ENCODE assay signal across 19 cellular contexts in genomic region chr17:38691154-38691553, GRCh38. TPM values are rescaled to one million over a fixed set of nuclear protein-coding genes. Genes with fewer than 3 reads are reported as not detected.
A peak's percentile ranks its signal among the peaks of the same experiment; 100 is the strongest.
DNase-seq lines count a peak whose midpoint lies in the region; ATAC-seq, FAIRE-seq and TF ChIP-seq lines count a peak whose summit lies in the region.
"Had no signal": no experiment of that assay in that cellular context is flagged by ENCODE, and none has a peak within 500 bp of the region (broad histone marks: within the 10 kb centered on the region; RNA-seq: fewer than 3 reads in every experiment).

No MANE protein-coding gene starts in this region.

- in situ Hi-C loops in HepG2 (cut with HindIII; ENCODE audit: extremely low pct_ligation_motif_present, low pct_unique_long_range_greater_than_20kb): no loop called here

- DNase-seq in HepG2 (ENCODE audit: low spot score) (peak; percentile 61), right lobe of liver (no peak), WTC11 (ENCODE audit: low spot score) (no peak), endodermal cell (peak; percentile 43), urothelium cell line (ENCODE audit: low spot score) (no peak), heart right ventricle (no peak), HK-2 (ENCODE audit: unreplicated experiment) (no peak)
- no peak for DNase-seq in stimulated activated effector memory CD8-positive, alpha-beta T cell treated with anti-CD3 and anti-CD28 coated beads, Interleukin-12 subunit alpha, Interleukin-12 subunit beta, amount 100 ng/mL, for 72 hours (ENCODE audit: low spot score in 2 of 2)
- DNase-seq: 8988T; AML-193; C1 segment of cervical spinal cord; CD4-positive, alpha-beta memory T cell; COR-L47; DND-41; GDM1; IMR-90 had no signal

- ATAC-seq in HepG2 (peak; percentile 58), right lobe of liver (no peak), WTC11 (no peak), heart right ventricle (no peak)
- no peak for ATAC-seq in stimulated activated effector memory CD8-positive, alpha-beta T cell treated with anti-CD3 and anti-CD28 coated beads, Interleukin-12 subunit alpha, Interleukin-12 subunit beta, amount 100 ng/mL, for 72 hours
- ATAC-seq: HCT116 had no signal

- H3K27ac Mint-ChIP-seq in WTC11 (no peak overlapping the region), endodermal cell (no peak overlapping the region)
- H3K27ac Mint-ChIP-seq in stimulated activated effector memory CD8-positive, alpha-beta T cell treated with anti-CD3 and anti-CD28 coated beads, Interleukin-12 subunit alpha, Interleukin-12 subunit beta, amount 100 ng/mL, for 72 hours: peak overlapping the region; percentile 43

- intact Hi-C loops in HepG2 (cut with micrococcal nuclease; ENCODE audit: unreplicated experiment) (loop anchor here (2.0 kb wide), 1 partner anchor 14 kb away; no protein-coding TSS in a partner anchor), right lobe of liver (cut with DNase I) (no loop called here), heart right ventricle (cut with DNase I) (loop anchor here in 2 of 10 donors (5.0 kb wide), 1 partner anchor 41 kb away; the partner anchor contains the start of gene CISD3 (in 2 of the 2))

- H3K4me1 Mint-ChIP-seq in WTC11 (peaks cover 8% of the 10 kb centered on the region), endodermal cell (peaks cover 10% of the 10 kb centered on the region)
- peaks cover 14% of the 10 kb centered on the region for H3K4me1 Mint-ChIP-seq in stimulated activated effector memory CD8-positive, alpha-beta T cell treated with anti-CD3 and anti-CD28 coated beads, Interleukin-12 subunit alpha, Interleukin-12 subunit beta, amount 100 ng/mL, for 72 hours

- H3K9ac ChIP-seq in HepG2 (ENCODE audit: insufficient read depth, low read depth, low read length) (no peak overlapping the region), endodermal cell (ENCODE audit: extremely low read depth, low read length, poor library complexity, severe bottlenecking) (no peak overlapping the region)

- POLR2A ChIA-PET in HepG2 (lab: Yijun Ruan, JAX): interaction anchor here (0.9 to 7.3 kb wide), 15 partner anchors 12 to 340 kb away, joined by 3 to 106 read pairs (median 4); partner anchors contain the start of genes EPOP, MLLT6, RPL23 and SOCS7
- POLR2A ChIA-PET in WTC11 (lab: Charles Lee): interaction anchor here (0.5 kb wide), 1 partner anchor 103 kb away, joined by 3 read pairs; no protein-coding TSS in a partner anchor

- no peaks in the 10 kb centered on the region for H4K20me1 ChIP-seq in HepG2 (ENCODE audit: insufficient read depth, low read length)

- no peaks in the 10 kb centered on the region for H3K79me2 ChIP-seq in HepG2 (ENCODE audit: insufficient read depth, low read length)

- H3K9me3 ChIP-seq in HepG2 (ENCODE audit: low read length) (no peaks in the 10 kb centered on the region), right lobe of liver (no peaks in the 10 kb centered on the region), endodermal cell (ENCODE audit: control insufficient read depth, low read length) (no peaks in the 10 kb centered on the region), heart right ventricle (no peaks in the 10 kb centered on the region)

- H3K4me2 ChIP-seq in HepG2 (ENCODE audit: low read depth, low read length): peak overlapping the region; percentile 67

- H3K36me3 Mint-ChIP-seq in WTC11 (no peaks in the 10 kb centered on the region), endodermal cell (ENCODE audit: low read depth) (no peaks in the 10 kb centered on the region)
- no peaks in the 10 kb centered on the region for H3K36me3 Mint-ChIP-seq in stimulated activated effector memory CD8-positive, alpha-beta T cell treated with anti-CD3 and anti-CD28 coated beads, Interleukin-12 subunit alpha, Interleukin-12 subunit beta, amount 100 ng/mL, for 72 hours
- H3K36me3 Mint-ChIP-seq: CD4-positive, alpha-beta memory T cell had no signal

- no peaks in the 10 kb centered on the region for H3K36me3 ChIP-seq in HepG2 (replicated peaks in 1 of 2; ENCODE audit: control insufficient read depth in 1 of 2, insufficient read depth in 2 of 2, low read length in 2 of 2)
- H3K36me3 ChIP-seq in right lobe of liver: no peaks in the 10 kb centered on the region
- no peaks in the 10 kb centered on the region for H3K36me3 ChIP-seq in endodermal cell (ENCODE audit: control insufficient read depth, insufficient read depth, low read length)
- no peaks in the 10 kb centered on the region for H3K36me3 ChIP-seq in heart right ventricle

- H3K4me3 ChIP-seq in HepG2 (replicated peaks in 1 of 3; ENCODE audit: insufficient read depth in 1 of 3, low read depth in 2 of 3, low read length in 3 of 3): peak overlapping the region in 1 of 3 experiments; percentile 35; a peak in 1 of 6 replicates
- H3K4me3 ChIP-seq in right lobe of liver: no peak overlapping the region
- no peak overlapping the region for H3K4me3 ChIP-seq in endodermal cell (ENCODE audit: low read length)
- no peak overlapping the region for H3K4me3 ChIP-seq in heart right ventricle

- no peak for TF ChIP-seq RAD21 in HepG2 (CRISPR knock-in tag; IDR thresholded peaks at IDR 0.05)

- H3K4me3 Mint-ChIP-seq in WTC11: no peak overlapping the region
- H3K4me3 Mint-ChIP-seq in endodermal cell: no peak overlapping the region
- no peak overlapping the region for H3K4me3 Mint-ChIP-seq in stimulated activated effector memory CD8-positive, alpha-beta T cell treated with anti-CD3 and anti-CD28 coated beads, Interleukin-12 subunit alpha, Interleukin-12 subunit beta, amount 100 ng/mL, for 72 hours
- H3K4me3 Mint-ChIP-seq: CD4-positive, alpha-beta memory T cell had no signal

- BruUV-seq in HepG2 (replicated peaks; lab: Mats Ljungman, UMichigan): no TSS peak

- TF ChIP-seq EP300 in HepG2 (IDR thresholded peaks at IDR 0.05; ENCODE audit: low read depth in 2 of 2, low read length in 2 of 2): peak in 1 of 2 experiments; percentile 62; a peak in 1 of 4 replicates
- TF ChIP-seq EP300 in HepG2 (CRISPR knock-in tag; IDR thresholded peaks at IDR 0.05; ENCODE audit: borderline replicate concordance): no peak

- no peak for TF ChIP-seq POLR2A in HepG2 (IDR thresholded peaks at IDR 0.05; ENCODE audit: insufficient read depth in 1 of 2, low read depth in 2 of 2, low read length in 2 of 2)
- TF ChIP-seq POLR2A in right lobe of liver (IDR thresholded peaks at IDR 0.05): no peak

- under 1% methylated on average over 4 of the region's 4 CpGs for WGBS in HepG2 (ENCODE audit: low lambda C conversion rate)
- WGBS in right lobe of liver (ENCODE audit: insufficient coverage, low coverage, low lambda C conversion rate, missing lambda C conversion rate): 76% methylated on average over 4 of the region's 4 CpGs
- WGBS in endodermal cell (ENCODE audit: insufficient coverage in 1 of 2, insufficient read length in 1 of 2), 2 experiments: 87 to 88% methylated on average over 4 of the region's 4 CpGs
- 79 to 85% methylated on average over 4 of the region's 4 CpGs for WGBS in heart right ventricle, 2 donors

- H3K27ac ChIP-seq in HepG2 (ENCODE audit: extremely low read length, insufficient read depth, low read length) (no peak overlapping the region), right lobe of liver (no peak overlapping the region), endodermal cell (ENCODE audit: low read depth, low read length) (no peak overlapping the region), heart right ventricle (no peak overlapping the region)

- no peak overlapping the region for H2AFZ ChIP-seq in HepG2 (ENCODE audit: low read length)

- peaks cover 52% of the 10 kb centered on the region for H3K4me1 ChIP-seq in HepG2 (ENCODE audit: insufficient read depth, low read length)
- H3K4me1 ChIP-seq in right lobe of liver: peaks cover 0 to 15% (median 6%) of the 10 kb centered on the region in 4 donors
- H3K4me1 ChIP-seq in endodermal cell (ENCODE audit: control insufficient read depth, insufficient read depth, low read length): no peaks in the 10 kb centered on the region
- H3K4me1 ChIP-seq in heart right ventricle: peaks cover 8 to 18% (median 17%) of the 10 kb centered on the region in 9 donors

- CTCF ChIA-PET in HepG2 (lab: Yijun Ruan, JAX; ENCODE audit: low intra/inter-chr PET ratio, low total read pairs): no interaction called here
- CTCF ChIA-PET in WTC11 (lab: Charles Lee): interaction anchor here (0.9 to 2.1 kb wide), 4 partner anchors 11 to 133 kb away, joined by 3 to 8 read pairs (median 4); no protein-coding TSS in a partner anchor

- H3K9me3 Mint-ChIP-seq in WTC11 (no peaks in the 10 kb centered on the region), endodermal cell (no peaks in the 10 kb centered on the region)
- no peaks in the 10 kb centered on the region for H3K9me3 Mint-ChIP-seq in stimulated activated effector memory CD8-positive, alpha-beta T cell treated with anti-CD3 and anti-CD28 coated beads, Interleukin-12 subunit alpha, Interleukin-12 subunit beta, amount 100 ng/mL, for 72 hours

- H3K27me3 ChIP-seq in HepG2 (ENCODE audit: control insufficient read depth in 1 of 2, insufficient read depth in 2 of 2, low read length in 2 of 2): peaks cover 0 to 3% of the 10 kb centered on the region in 2 experiments; a peak in 3 of 5 replicates
- H3K27me3 ChIP-seq in right lobe of liver: no peaks in the 10 kb centered on the region
- no peaks in the 10 kb centered on the region for H3K27me3 ChIP-seq in endodermal cell (ENCODE audit: control insufficient read depth, insufficient read depth, low read length, poor library complexity, severe bottlenecking)
- no peaks in the 10 kb centered on the region for H3K27me3 ChIP-seq in heart right ventricle

- TF ChIP-seq CTCF in HepG2 (CRISPR knock-in tag; IDR thresholded peaks at IDR 0.05): no peak
- no peak for TF ChIP-seq CTCF in right lobe of liver (IDR thresholded peaks at IDR 0.05)
- TF ChIP-seq CTCF in WTC11 (IDR thresholded peaks at IDR 0.05): no peak
- TF ChIP-seq CTCF in endodermal cell (conservative IDR thresholded peaks at IDR 0.05): no peak
- TF ChIP-seq CTCF in heart right ventricle (IDR thresholded peaks at IDR 0.05): no peak

- no peak for FAIRE-seq in HepG2 (lab: Jason Lieb, UNC)
- no peak for FAIRE-seq in urothelium cell line (lab: Jason Lieb, UNC)
- FAIRE-seq: D721Med, GM12892 had no signal

- H3K27me3 Mint-ChIP-seq in WTC11 (ENCODE audit: low read depth) (peaks cover 14% of the 10 kb centered on the region), endodermal cell (ENCODE audit: insufficient read depth) (peaks cover 11% of the 10 kb centered on the region)

RNA-seq across cellular contexts. Expression of gene MLLT6, which starts 13.9 kb away (rescaled TPM):
- total RNA-seq in HepG2 (2016; rRNA removed; fragmentation: Illumina TruSeq; extraction: Trizol) (27.6 and 50.7 TPM in 2 replicates), right lobe of liver (10 to 100 TPM; 10.1 to 30.9 (median 25.6) TPM), WTC11 (2021) (34.4 to 48.0 TPM (median 36.6 TPM) in 3 replicates), endodermal cell (100 to 1,000 TPM; 112 to 127 TPM), heart right ventricle (100 to 1,000 TPM in 1 of 10 donors, 10 to 100 TPM in 9; 56.3 to 100 (median 67.5) TPM)
- 41.1 and 41.6 TPM in 2 replicates for total RNA-seq in HepG2 (2016; cell fraction: cytosol; rRNA removed; fragmentation: Illumina TruSeq; extraction: Trizol; ENCODE audit: low read depth)
- total RNA-seq in HepG2 (2016; cell fraction: insoluble cytoplasmic fraction; rRNA removed; fragmentation: Illumina TruSeq; extraction: Trizol): 23.9 and 54.9 TPM in 2 replicates
- total RNA-seq in HepG2 (2016; cell fraction: membrane; rRNA removed; fragmentation: Illumina TruSeq; extraction: Trizol): 44.6 and 48.3 TPM in 2 replicates
- 51.1 and 58.3 TPM in 2 replicates for total RNA-seq in HepG2 (2016; cell fraction: nucleus; rRNA removed; fragmentation: Illumina TruSeq; extraction: Trizol)
- polyA plus RNA-seq in HepG2 (2011; rRNA removed) (69.5 TPM in 2 replicates), heart right ventricle (100 to 1,000 TPM in 1 of 2 donors, 10 to 100 TPM in 1; 17.3 to 104 TPM)
- 20.9 and 26.0 TPM in 2 replicates for polyA plus RNA-seq in HepG2 (2011; cell fraction: cytosol; rRNA removed)
- polyA plus RNA-seq in HepG2 (2011; cell fraction: nucleus; rRNA removed): 261 and 305 TPM in 2 replicates
- 56.0 and 70.4 TPM in 2 replicates for polyA plus RNA-seq in HepG2 (2012)
- 2.1 and 3.2 TPM in 2 replicates for polyA plus RNA-seq in HepG2 (2016; cell fraction: cytosol; fragmentation: Illumina TruSeq; extraction: Trizol; ENCODE audit: low read depth)
- polyA plus RNA-seq in HepG2 (2016; cell fraction: insoluble cytoplasmic fraction; fragmentation: Illumina TruSeq; extraction: Trizol; ENCODE audit: low read depth): 25.3 and 28.2 TPM in 2 replicates
- 10.7 and 10.9 TPM in 2 replicates for polyA plus RNA-seq in HepG2 (2016; cell fraction: membrane; fragmentation: Illumina TruSeq; extraction: Trizol; ENCODE audit: low read depth)
- 142 and 147 TPM in 2 replicates for polyA plus RNA-seq in HepG2 (2016; cell fraction: nucleus; fragmentation: Illumina TruSeq; extraction: Trizol; ENCODE audit: insufficient read depth, low read depth)
- 89.8 and 99.9 TPM in 2 replicates for polyA minus RNA-seq in HepG2 (2011; rRNA and poly(A)+ RNA removed; ENCODE audit: low replicate concordance)
- polyA minus RNA-seq in HepG2 (2011; cell fraction: cytosol; rRNA and poly(A)+ RNA removed): 29.2 and 32.2 TPM in 2 replicates
- 156 and 194 TPM in 2 replicates for polyA minus RNA-seq in HepG2 (2011; cell fraction: nucleus; rRNA and poly(A)+ RNA removed)
- polyA plus RNA-seq in endodermal cell (2013, experiment 1 of 2): 54.4 TPM
- polyA plus RNA-seq in endodermal cell (2013, experiment 2 of 2): 49.1 TPM

RNA-seq across cellular contexts. Expression of gene EPOP, which starts 16.4 kb away (rescaled TPM):
- total RNA-seq in HepG2 (2016; rRNA removed; fragmentation: Illumina TruSeq; extraction: Trizol) (29.0 and 37.8 TPM in 2 replicates), right lobe of liver (1 to 10 TPM; 1.1 to 6.0 (median 3.0) TPM), WTC11 (2021) (8.7 to 12.3 TPM (median 9.0 TPM) in 3 replicates), endodermal cell (1 to 10 TPM; 3.2 to 5.0 TPM), heart right ventricle (1 to 10 TPM in 2 of 10 donors, under 1 TPM in 8; 0.25 to 1.3 (median 0.64) TPM)
- 20.7 and 21.2 TPM in 2 replicates for total RNA-seq in HepG2 (2016; cell fraction: cytosol; rRNA removed; fragmentation: Illumina TruSeq; extraction: Trizol; ENCODE audit: low read depth)
- total RNA-seq in HepG2 (2016; cell fraction: insoluble cytoplasmic fraction; rRNA removed; fragmentation: Illumina TruSeq; extraction: Trizol): 22.9 and 36.8 TPM in 2 replicates
- total RNA-seq in HepG2 (2016; cell fraction: membrane; rRNA removed; fragmentation: Illumina TruSeq; extraction: Trizol): 65.8 and 69.1 TPM in 2 replicates
- total RNA-seq in HepG2 (2016; cell fraction: nucleus; rRNA removed; fragmentation: Illumina TruSeq; extraction: Trizol): 17.6 and 17.8 TPM in 2 replicates
- polyA plus RNA-seq in HepG2 (2011; rRNA removed) (13.9 and 14.7 TPM in 2 replicates), heart right ventricle (1 to 10 TPM in 1 of 2 donors, under 1 TPM in 1; 0.66 to 2.2 TPM)
- polyA plus RNA-seq in HepG2 (2011; cell fraction: cytosol; rRNA removed): 14.1 and 17.0 TPM in 2 replicates
- polyA plus RNA-seq in HepG2 (2011; cell fraction: nucleus; rRNA removed): 10.9 and 12.1 TPM in 2 replicates
- 17.9 and 19.9 TPM in 2 replicates for polyA plus RNA-seq in HepG2 (2012)
- 26.4 and 26.9 TPM in 2 replicates for polyA plus RNA-seq in HepG2 (2016; cell fraction: cytosol; fragmentation: Illumina TruSeq; extraction: Trizol; ENCODE audit: low read depth)
- polyA plus RNA-seq in HepG2 (2016; cell fraction: insoluble cytoplasmic fraction; fragmentation: Illumina TruSeq; extraction: Trizol; ENCODE audit: low read depth): 46.7 and 55.1 TPM in 2 replicates
- polyA plus RNA-seq in HepG2 (2016; cell fraction: membrane; fragmentation: Illumina TruSeq; extraction: Trizol; ENCODE audit: low read depth): 71.4 and 76.4 TPM in 2 replicates
- polyA plus RNA-seq in HepG2 (2016; cell fraction: nucleus; fragmentation: Illumina TruSeq; extraction: Trizol; ENCODE audit: insufficient read depth, low read depth): 43.8 and 45.7 TPM in 2 replicates
- 4.2 and 17.4 TPM in 2 replicates for polyA minus RNA-seq in HepG2 (2011; rRNA and poly(A)+ RNA removed; ENCODE audit: low replicate concordance)
- polyA minus RNA-seq in HepG2 (2011; cell fraction: cytosol; rRNA and poly(A)+ RNA removed): 14.9 and 17.2 TPM in 2 replicates
- 5.9 and 6.3 TPM in 2 replicates for polyA minus RNA-seq in HepG2 (2011; cell fraction: nucleus; rRNA and poly(A)+ RNA removed)
- polyA plus RNA-seq in endodermal cell (2013, experiment 1 of 2): 13.5 TPM
- 12.8 TPM for polyA plus RNA-seq in endodermal cell (2013, experiment 2 of 2)
- polyA plus RNA-seq: CD4-positive, alpha-beta memory T cell had no signal

RNA-seq across cellular contexts. Expression of gene CISD3, which starts 39.0 kb away (rescaled TPM):
- 34.1 and 42.6 TPM in 2 replicates for total RNA-seq in HepG2 (2016; rRNA removed; fragmentation: Illumina TruSeq; extraction: Trizol)
- 64.2 and 89.3 TPM in 2 replicates for total RNA-seq in HepG2 (2016; cell fraction: cytosol; rRNA removed; fragmentation: Illumina TruSeq; extraction: Trizol; ENCODE audit: low read depth)
- 38.9 and 39.2 TPM in 2 replicates for total RNA-seq in HepG2 (2016; cell fraction: insoluble cytoplasmic fraction; rRNA removed; fragmentation: Illumina TruSeq; extraction: Trizol)
- total RNA-seq in HepG2 (2016; cell fraction: membrane; rRNA removed; fragmentation: Illumina TruSeq; extraction: Trizol): 72.8 and 92.2 TPM in 2 replicates
- 12.0 and 15.5 TPM in 2 replicates for total RNA-seq in HepG2 (2016; cell fraction: nucleus; rRNA removed; fragmentation: Illumina TruSeq; extraction: Trizol)
- 30.0 and 34.9 TPM in 2 replicates for polyA plus RNA-seq in HepG2 (2011; rRNA removed)
- polyA plus RNA-seq in HepG2 (2011; cell fraction: cytosol; rRNA removed): 15.0 and 24.9 TPM in 2 replicates
- 10.7 and 11.5 TPM in 2 replicates for polyA plus RNA-seq in HepG2 (2011; cell fraction: nucleus; rRNA removed)
- 34.2 TPM in 2 replicates for polyA plus RNA-seq in HepG2 (2012)
- polyA plus RNA-seq in HepG2 (2016; cell fraction: cytosol; fragmentation: Illumina TruSeq; extraction: Trizol; ENCODE audit: low read depth): 183 and 249 TPM in 2 replicates
- polyA plus RNA-seq in HepG2 (2016; cell fraction: insoluble cytoplasmic fraction; fragmentation: Illumina TruSeq; extraction: Trizol; ENCODE audit: low read depth): 69.7 and 77.8 TPM in 2 replicates
- 135 and 168 TPM in 2 replicates for polyA plus RNA-seq in HepG2 (2016; cell fraction: membrane; fragmentation: Illumina TruSeq; extraction: Trizol; ENCODE audit: low read depth)
- polyA plus RNA-seq in HepG2 (2016; cell fraction: nucleus; fragmentation: Illumina TruSeq; extraction: Trizol; ENCODE audit: insufficient read depth, low read depth): 46.2 and 46.8 TPM in 2 replicates
- polyA minus RNA-seq in HepG2 (2011; rRNA and poly(A)+ RNA removed; ENCODE audit: low replicate concordance): 16.1 and 27.0 TPM in 2 replicates
- 7.2 and 7.7 TPM in 2 replicates for polyA minus RNA-seq in HepG2 (2011; cell fraction: cytosol; rRNA and poly(A)+ RNA removed)
- polyA minus RNA-seq in HepG2 (2011; cell fraction: nucleus; rRNA and poly(A)+ RNA removed): 7.1 and 8.1 TPM in 2 replicates
- total RNA-seq in right lobe of liver: 10 to 100 TPM; 34.2 to 88.1 (median 55.1) TPM
- 12.1 to 15.7 TPM (median 15.6 TPM) in 3 replicates for total RNA-seq in WTC11 (2021)
- 10 to 100 TPM in 1 of 2 donors, 1 to 10 TPM in 1; 8.9 to 11.2 TPM for total RNA-seq in endodermal cell
- polyA plus RNA-seq in endodermal cell (2013, experiment 1 of 2): 5.7 TPM
- 6.3 TPM for polyA plus RNA-seq in endodermal cell (2013, experiment 2 of 2)
- total RNA-seq in heart right ventricle: 10 to 100 TPM; 58.1 to 84.1 (median 69.4) TPM
- polyA plus RNA-seq in heart right ventricle: 10 to 100 TPM; 50.5 to 83.6 TPM

RNA-seq across cellular contexts. Expression of gene PCGF2, which starts 57.0 kb away (rescaled TPM):
- total RNA-seq in HepG2 (2016; rRNA removed; fragmentation: Illumina TruSeq; extraction: Trizol) (11.6 and 11.7 TPM in 2 replicates), right lobe of liver (1 to 10 TPM; 1.7 to 8.0 (median 3.9) TPM), WTC11 (2021) (102 to 111 TPM (median 104 TPM) in 3 replicates), endodermal cell (100 to 1,000 TPM; 101 to 106 TPM), heart right ventricle (10 to 100 TPM; 15.8 to 30.0 (median 22.8) TPM)
- 12.6 and 19.2 TPM in 2 replicates for total RNA-seq in HepG2 (2016; cell fraction: cytosol; rRNA removed; fragmentation: Illumina TruSeq; extraction: Trizol; ENCODE audit: low read depth)
- 8.9 and 11.5 TPM in 2 replicates for total RNA-seq in HepG2 (2016; cell fraction: insoluble cytoplasmic fraction; rRNA removed; fragmentation: Illumina TruSeq; extraction: Trizol)
- total RNA-seq in HepG2 (2016; cell fraction: membrane; rRNA removed; fragmentation: Illumina TruSeq; extraction: Trizol): 33.3 and 35.3 TPM in 2 replicates
- 13.3 and 14.9 TPM in 2 replicates for total RNA-seq in HepG2 (2016; cell fraction: nucleus; rRNA removed; fragmentation: Illumina TruSeq; extraction: Trizol)
- polyA plus RNA-seq in HepG2 (2011; rRNA removed) (29.4 and 30.6 TPM in 2 replicates), heart right ventricle (10 to 100 TPM; 23.8 to 51.6 TPM)
- polyA plus RNA-seq in HepG2 (2011; cell fraction: cytosol; rRNA removed): 18.7 and 30.8 TPM in 2 replicates
- 53.9 and 68.1 TPM in 2 replicates for polyA plus RNA-seq in HepG2 (2011; cell fraction: nucleus; rRNA removed)
- polyA plus RNA-seq in HepG2 (2012): 32.6 and 40.9 TPM in 2 replicates
- polyA plus RNA-seq in HepG2 (2016; cell fraction: cytosol; fragmentation: Illumina TruSeq; extraction: Trizol; ENCODE audit: low read depth): 194 and 224 TPM in 2 replicates
- 44.1 and 62.1 TPM in 2 replicates for polyA plus RNA-seq in HepG2 (2016; cell fraction: insoluble cytoplasmic fraction; fragmentation: Illumina TruSeq; extraction: Trizol; ENCODE audit: low read depth)
- polyA plus RNA-seq in HepG2 (2016; cell fraction: membrane; fragmentation: Illumina TruSeq; extraction: Trizol; ENCODE audit: low read depth): 209 and 253 TPM in 2 replicates
- 85.1 and 95.0 TPM in 2 replicates for polyA plus RNA-seq in HepG2 (2016; cell fraction: nucleus; fragmentation: Illumina TruSeq; extraction: Trizol; ENCODE audit: insufficient read depth, low read depth)
- 11.1 and 38.8 TPM in 2 replicates for polyA minus RNA-seq in HepG2 (2011; rRNA and poly(A)+ RNA removed; ENCODE audit: low replicate concordance)
- 30.5 and 32.4 TPM in 2 replicates for polyA minus RNA-seq in HepG2 (2011; cell fraction: cytosol; rRNA and poly(A)+ RNA removed)
- 13.9 and 14.2 TPM in 2 replicates for polyA minus RNA-seq in HepG2 (2011; cell fraction: nucleus; rRNA and poly(A)+ RNA removed)
- 83.8 TPM for polyA plus RNA-seq in endodermal cell (2013, experiment 1 of 2)
- polyA plus RNA-seq in endodermal cell (2013, experiment 2 of 2): 72.3 TPM
- total RNA-seq: CD4-positive, alpha-beta memory T cell had no signal
- polyA plus RNA-seq: CD4-positive, alpha-beta memory T cell had no signal

Comparison
In these comparisons a context has a peak if more than half of its experiments do, and no peak if none do; other contexts are left out.
1. DNase-seq: peak in HepG2 (single experiment) and endodermal cell (single experiment); none in right lobe of liver (0 of 3), WTC11 (single experiment), stimulated activated effector memory CD8-positive, alpha-beta T cell treated with anti-CD3 and anti-CD28 coated beads, Interleukin-12 subunit alpha, Interleukin-12 subunit beta, amount 100 ng/mL, for 72 hours (0 of 2), urothelium cell line (single experiment), heart right ventricle (0 of 2) and HK-2 (single experiment).
2. Of the 50 proteins assayed by ChIP-seq in both HepG2 and WTC11: peak only in HepG2: ATF2, CBFB, ESRRA, FOXK1, FOXP4, GABPB1 and 5 more; only in WTC11: none; in both: PRDM15; in neither: 35; mixed calls (peak in some experiments, not most) for 3.